39 cellular contexts compared by ENCODE assay signal in the genomic region with DNA sequence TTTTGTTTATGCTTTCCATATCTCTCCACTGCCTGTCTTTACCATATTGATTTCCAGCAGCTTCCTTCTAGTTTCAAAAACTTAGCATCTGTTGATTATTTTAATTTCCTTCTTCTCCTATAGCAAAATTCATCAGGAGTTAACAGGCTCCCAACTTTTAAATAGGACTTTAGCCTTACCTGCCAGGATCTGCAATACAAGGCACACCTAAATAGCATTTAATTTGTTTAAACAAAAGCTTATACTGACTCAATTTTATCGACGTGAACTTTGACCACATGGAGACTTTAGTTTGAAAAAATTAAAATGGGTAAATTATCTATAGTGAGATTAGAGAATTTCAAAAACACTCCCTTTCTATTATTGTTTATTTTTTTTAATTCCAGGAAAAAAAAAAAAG. TPM values are rescaled to one million over a fixed set of nuclear protein-coding genes. Genes with fewer than 3 reads are reported as not detected.
"Had no signal": no experiment of that assay in that cellular context is flagged by ENCODE, and none has a peak within 500 bp of the region (broad histone marks: within the 10 kb centered on the region; RNA-seq: fewer than 3 reads in every experiment).

No MANE protein-coding gene starts in this region.

- H3K4me3 Mint-ChIP-seq: activated B cell treated with CpG ODN at 0.5 μM for 24 hours; activated CD8-positive, alpha-beta memory T cell treated with anti-CD3 and anti-CD28 coated beads, Interleukin-2, amount 10 ng/mL, durations not matched to agents 7 days and 5 days; activated CD8-positive, alpha-beta T cell treated with anti-CD3 and anti-CD28 coated beads, Interleukin-2, amount 10 ng/mL, durations not matched to agents 7 days and 5 days; activated naive CD4-positive, alpha-beta T cell treated with anti-CD3 and anti-CD28 coated beads for 36 hours; activated naive CD4-positive, alpha-beta T cell treated with anti-CD3 and anti-CD28 coated beads, Interleukin-2, amount 50 U/mL, for 24 hours; activated naive CD8-positive, alpha-beta T cell treated with anti-CD3 and anti-CD28 coated beads for 36 hours; activated naive CD8-positive, alpha-beta T cell treated with anti-CD3 and anti-CD28 coated beads, Interleukin-2, amount 50 U/mL, for 24 hours; activated T-helper 1 cell treated with anti-CD3 and anti-CD28 coated beads, Interleukin-12 subunit alpha, Interleukin-12 subunit beta, Interleukin-2, Interleukin-4 antibody, amounts not matched to agents 30 ng/mL and 10 ng/mL and 1 ng/mL, durations not matched to agents 14 hours and 24 hours and 36 hours; effector memory CD8-positive, alpha-beta T cell; T-helper 17 cell; T-helper 2 cell treated with Interferon-gamma antibody and Interleukin-4, amounts not matched to agents 5 μg/mL and 100 μg/mL, for 36 hours had no signal

- H3K27me3 ChIP-seq: adrenal gland, body of pancreas, esophagus muscularis mucosa, foreskin keratinocyte, gastroesophageal sphincter had no signal

- H3K27ac ChIP-seq: adrenal gland, body of pancreas, esophagus muscularis mucosa, foreskin keratinocyte, gastroesophageal sphincter, WERI-Rb-1 had no signal

- H3K4me1 Mint-ChIP-seq: activated B cell treated with CpG ODN at 0.5 μM for 24 hours; activated CD8-positive, alpha-beta memory T cell treated with anti-CD3 and anti-CD28 coated beads, Interleukin-2, amount 10 ng/mL, durations not matched to agents 7 days and 5 days; activated naive CD4-positive, alpha-beta T cell treated with anti-CD3 and anti-CD28 coated beads, Interleukin-2, amount 50 U/mL, for 24 hours; activated naive CD8-positive, alpha-beta T cell treated with anti-CD3 and anti-CD28 coated beads for 36 hours; activated naive CD8-positive, alpha-beta T cell treated with anti-CD3 and anti-CD28 coated beads, Interleukin-2, amount 50 U/mL, for 24 hours; T-helper 17 cell had no signal

- H3K4me3 ChIP-seq: adrenal gland, body of pancreas, esophagus muscularis mucosa, gastroesophageal sphincter had no signal

- H3K27me3 Mint-ChIP-seq: activated B cell treated with CpG ODN at 0.5 μM for 24 hours; activated CD8-positive, alpha-beta memory T cell treated with anti-CD3 and anti-CD28 coated beads, Interleukin-2, amount 10 ng/mL, durations not matched to agents 7 days and 5 days; activated naive CD4-positive, alpha-beta T cell treated with anti-CD3 and anti-CD28 coated beads, Interleukin-2, amount 50 U/mL, for 24 hours; activated naive CD8-positive, alpha-beta T cell treated with anti-CD3 and anti-CD28 coated beads for 36 hours; activated naive CD8-positive, alpha-beta T cell treated with anti-CD3 and anti-CD28 coated beads, Interleukin-2, amount 50 U/mL, for 24 hours; effector memory CD8-positive, alpha-beta T cell had no signal

- H3K36me3 ChIP-seq: adrenal gland, esophagus muscularis mucosa, gastroesophageal sphincter, WERI-Rb-1 had no signal

- FAIRE-seq: colon had no signal

- H3K27ac Mint-ChIP-seq: activated B cell treated with CpG ODN at 0.5 μM for 24 hours; activated CD8-positive, alpha-beta memory T cell treated with anti-CD3 and anti-CD28 coated beads, Interleukin-2, amount 10 ng/mL, durations not matched to agents 7 days and 5 days; activated CD8-positive, alpha-beta T cell treated with anti-CD3 and anti-CD28 coated beads, Interleukin-2, amount 10 ng/mL, durations not matched to agents 7 days and 5 days; activated naive CD4-positive, alpha-beta T cell treated with anti-CD3 and anti-CD28 coated beads for 36 hours; activated naive CD4-positive, alpha-beta T cell treated with anti-CD3 and anti-CD28 coated beads, Interleukin-2, amount 50 U/mL, for 24 hours; activated naive CD8-positive, alpha-beta T cell treated with anti-CD3 and anti-CD28 coated beads for 36 hours; activated naive CD8-positive, alpha-beta T cell treated with anti-CD3 and anti-CD28 coated beads, Interleukin-2, amount 50 U/mL, for 24 hours; activated T-helper 1 cell treated with anti-CD3 and anti-CD28 coated beads, Interleukin-12 subunit alpha, Interleukin-12 subunit beta, Interleukin-2, Interleukin-4 antibody, amounts not matched to agents 30 ng/mL and 10 ng/mL and 1 ng/mL, durations not matched to agents 14 hours and 24 hours and 36 hours; activated T-helper 2 cell treated with anti-CD3 and anti-CD28 coated beads, Interferon-gamma antibody, Interleukin-2, Interleukin-4, amounts not matched to agents 10 μg/mL and 5 μg/mL and 100 μg/mL, durations not matched to agents 14 hours and 24 hours and 36 hours; effector memory CD8-positive, alpha-beta T cell; T-helper 17 cell; T-helper 2 cell treated with Interferon-gamma antibody and Interleukin-4, amounts not matched to agents 5 μg/mL and 100 μg/mL, for 36 hours had no signal

- H3K36me3 Mint-ChIP-seq: activated CD8-positive, alpha-beta memory T cell treated with anti-CD3 and anti-CD28 coated beads, Interleukin-2, amount 10 ng/mL, durations not matched to agents 7 days and 5 days; activated naive CD4-positive, alpha-beta T cell treated with anti-CD3 and anti-CD28 coated beads, Interleukin-2, amount 50 U/mL, for 24 hours; activated naive CD8-positive, alpha-beta T cell treated with anti-CD3 and anti-CD28 coated beads for 36 hours had no signal

- H3K4me1 ChIP-seq: adrenal gland, esophagus muscularis mucosa, foreskin keratinocyte, gastroesophageal sphincter had no signal

- H3K9me3 Mint-ChIP-seq: activated B cell treated with CpG ODN at 0.5 μM for 24 hours; activated naive CD4-positive, alpha-beta T cell treated with anti-CD3 and anti-CD28 coated beads for 36 hours; activated naive CD4-positive, alpha-beta T cell treated with anti-CD3 and anti-CD28 coated beads, Interleukin-2, amount 50 U/mL, for 24 hours; activated naive CD8-positive, alpha-beta T cell treated with anti-CD3 and anti-CD28 coated beads for 36 hours; activated naive CD8-positive, alpha-beta T cell treated with anti-CD3 and anti-CD28 coated beads, Interleukin-2, amount 50 U/mL, for 24 hours; activated T-helper 1 cell treated with anti-CD3 and anti-CD28 coated beads, Interleukin-12 subunit alpha, Interleukin-12 subunit beta, Interleukin-2, Interleukin-4 antibody, amounts not matched to agents 30 ng/mL and 10 ng/mL and 1 ng/mL, durations not matched to agents 14 hours and 24 hours and 36 hours; activated T-helper 2 cell treated with anti-CD3 and anti-CD28 coated beads, Interferon-gamma antibody, Interleukin-2, Interleukin-4, amounts not matched to agents 10 μg/mL and 5 μg/mL and 100 μg/mL, durations not matched to agents 14 hours and 24 hours and 36 hours; effector memory CD8-positive, alpha-beta T cell; T-helper 2 cell treated with Interferon-gamma antibody and Interleukin-4, amounts not matched to agents 5 μg/mL and 100 μg/mL, for 36 hours had no signal

- ATAC-seq: activated CD4-positive, CD25-positive, alpha-beta regulatory T cell treated with anti-CD3 and anti-CD28 coated beads, Interleukin-2, amount 50 U/mL, for 24 hours; activated CD8-positive, alpha-beta memory T cell treated with anti-CD3 and anti-CD28 coated beads, Interleukin-2, amount 10 ng/mL, durations not matched to agents 7 days and 5 days; activated CD8-positive, alpha-beta T cell treated with anti-CD3 and anti-CD28 coated beads, Interleukin-2, amount 10 ng/mL, durations not matched to agents 7 days and 5 days; activated naive CD8-positive, alpha-beta T cell treated with anti-CD3 and anti-CD28 coated beads, Interleukin-2, amount 50 U/mL, for 24 hours; body of pancreas; effector memory CD8-positive, alpha-beta T cell; foreskin keratinocyte; gastroesophageal sphincter; T-helper 17 cell had no signal

- DNase-seq: activated B cell treated with CpG ODN at 0.5 μM for 24 hours; activated CD4-positive, alpha-beta T cell treated with anti-CD3 and anti-CD28 coated beads for 48 hours; activated CD4-positive, alpha-beta T cell treated with anti-CD3 and anti-CD28 coated beads, Interleukin-2, amount 50 U/mL, for 1 hour; activated CD4-positive, alpha-beta T cell treated with anti-CD3 and anti-CD28 coated beads, Interleukin-2, amount 50 U/mL, for 48 hours; activated CD8-positive, alpha-beta memory T cell treated with anti-CD3 and anti-CD28 coated beads, Interleukin-2, amount 10 ng/mL, durations not matched to agents 7 days and 5 days; activated CD8-positive, alpha-beta memory T cell treated with anti-CD3 and anti-CD28 coated beads, Interleukin-2, amount 50 U/mL, for 4 hours; activated CD8-positive, alpha-beta T cell treated with anti-CD3 and anti-CD28 coated beads, Interleukin-2, amount 10 ng/mL, durations not matched to agents 7 days and 5 days; activated effector memory CD4-positive, alpha-beta T cell treated with anti-CD3 and anti-CD28 coated beads, Interleukin-2, amount 50 U/mL, for 16 hours; activated naive CD4-positive, alpha-beta T cell treated with anti-CD3 and anti-CD28 coated beads for 36 hours; activated naive CD8-positive, alpha-beta T cell treated with anti-CD3 and anti-CD28 coated beads for 36 hours; activated naive CD8-positive, alpha-beta T cell treated with anti-CD3 and anti-CD28 coated beads, Interleukin-2, amount 50 U/mL, for 24 hours; activated T-cell treated with anti-CD3 and anti-CD28 coated beads, Interleukin-2, amount 50 U/mL, for 1 hour; activated T-cell treated with anti-CD3 and anti-CD28 coated beads, Interleukin-2, amount 50 U/mL, for 48 hours; adrenal gland; amygdala; aorta; body of pancreas; caudate nucleus; cortex of kidney; dermis blood vessel endothelial cell; effector CD4-positive, alpha-beta T cell; effector memory CD8-positive, alpha-beta T cell; erythroblast; foreskin keratinocyte; T-helper 1 cell; T-helper 17 cell; T1000; WERI-Rb-1 had no signal

- H3K9me3 ChIP-seq: adrenal gland, body of pancreas, esophagus muscularis mucosa, gastroesophageal sphincter had no signal

RNA-seq across cellular contexts. Expression of gene RMST, which starts 40.5 kb away (rescaled TPM):
- total RNA-seq: activated B cell treated with CpG ODN at 0.5 μM for 24 hours; activated CD8-positive, alpha-beta memory T cell treated with anti-CD3 and anti-CD28 coated beads for 36 hours; activated CD8-positive, alpha-beta memory T cell treated with anti-CD3 and anti-CD28 coated beads, Interleukin-2, amount 10 ng/mL, durations not matched to agents 7 days and 5 days; activated CD8-positive, alpha-beta T cell treated with anti-CD3 and anti-CD28 coated beads, Interleukin-2, amount 10 ng/mL, durations not matched to agents 7 days and 5 days; activated naive CD4-positive, alpha-beta T cell treated with anti-CD3 and anti-CD28 coated beads for 36 hours; activated naive CD8-positive, alpha-beta T cell treated with anti-CD3 and anti-CD28 coated beads for 36 hours; activated T-helper 1 cell treated with anti-CD3 and anti-CD28 coated beads, Interleukin-12 subunit alpha, Interleukin-12 subunit beta, Interleukin-2, Interleukin-4 antibody, amounts not matched to agents 30 ng/mL and 10 ng/mL and 1 ng/mL, durations not matched to agents 14 hours and 24 hours and 36 hours; activated T-helper 2 cell treated with anti-CD3 and anti-CD28 coated beads, Interferon-gamma antibody, Interleukin-2, Interleukin-4, amounts not matched to agents 10 μg/mL and 5 μg/mL and 100 μg/mL, durations not matched to agents 14 hours and 24 hours and 36 hours; chondrocyte; dermis blood vessel endothelial cell; foreskin keratinocyte; glomerular endothelial cell; T-helper 17 cell had no signal
- polyA plus RNA-seq: aorta, foreskin keratinocyte had no signal
